21 cellular contexts compared by ENCODE assay signal in genomic region chr20:61332016-61332975, GRCh38.
DNase-seq lines count a peak whose midpoint lies in the region; ATAC-seq, FAIRE-seq and TF ChIP-seq lines count a peak whose summit lies in the region.
"Had no signal": no experiment of that assay in that cellular context is flagged by ENCODE, and none has a peak within 500 bp of the region (broad histone marks: within the 10 kb centered on the region; RNA-seq: fewer than 3 reads in every experiment).

No MANE protein-coding gene starts in this region.

- H3K4ac ChIP-seq in neuronal stem cell (ENCODE audit: low read length), result no peak overlapping the region

- DNase-seq in chondrocyte (ENCODE audit: low spot score) (peak; percentile 58), neuronal stem cell (ENCODE audit: low spot score) (no peak), frontal cortex (ENCODE audit: low spot score in 2 of 2) (no peak), ecto neural progenitor cell (ENCODE audit: low spot score) (no peak)
- DNase-seq in activated CD4-positive, alpha-beta memory T cell treated with anti-CD3 and anti-CD28 coated beads, Interleukin-2, amount 10 ng/mL, durations not matched to agents 7 days and 5 days, result no peak
- DNase-seq in stimulated activated naive CD8-positive, alpha-beta T cell treated with anti-CD3 and anti-CD28 coated beads, Interleukin-15, Interleukin-2, amounts not matched to agents 100 U/mL and 50 U/mL, for 24 hours, result no peak
- DNase-seq: CD8-positive, alpha-beta T cell; MG63; NCI-H1048; NCI-H1436; NCI-H1930; NCI-H226; NCI-H524; PC-3 had no signal

- H2BK120ac ChIP-seq in neuronal stem cell (ENCODE audit: low read depth, low read length), result no peak overlapping the region

- H3K4me2 ChIP-seq in BLaER1 (peak overlapping the region; percentile 95), Loucy (ENCODE audit: low read depth, low read length, poor library complexity, severe bottlenecking) (peak overlapping the region; percentile 51), neuronal stem cell (ENCODE audit: insufficient read depth, low read length, poor library complexity, severe bottlenecking) (no peak overlapping the region)
- H3K4me2 ChIP-seq: KMS-11 had no signal

- no peak for FAIRE-seq in frontal cortex (lab: Jason Lieb, UNC)
- FAIRE-seq: A204.1, GM12878 had no signal

- H3K9me2 ChIP-seq in Loucy (replicated peaks; ENCODE audit: low read depth, low read length), result no peaks in the 10 kb centered on the region

- no peak for ATAC-seq in stimulated activated naive CD8-positive, alpha-beta T cell treated with anti-CD3 and anti-CD28 coated beads, Interleukin-15, Interleukin-2, amounts not matched to agents 100 U/mL and 50 U/mL, for 24 hours
- ATAC-seq: CD8-positive, alpha-beta T cell; GM12878; PC-3 had no signal

- no peak overlapping the region for H4K8ac ChIP-seq in neuronal stem cell (ENCODE audit: low read depth, low read length)

- no peak overlapping the region for H3K23ac ChIP-seq in neuronal stem cell (ENCODE audit: low read depth, low read length, poor library complexity)

- no peaks in the 10 kb centered on the region for H3K9me3 ChIP-seq in BLaER1
- no peaks in the 10 kb centered on the region for H3K9me3 ChIP-seq in Loucy (ENCODE audit: insufficient read depth, low read depth, low read length)
- H3K9me3 ChIP-seq in neuronal stem cell (replicated peaks in 1 of 2; ENCODE audit: control insufficient read depth in 2 of 2, insufficient read depth in 1 of 2, low read depth in 1 of 2, low read length in 2 of 2), result no peaks in the 10 kb centered on the region
- H3K9me3 ChIP-seq: BE2C, MG63, SJSA1 had no signal

- peak overlapping the region; percentile 57 for H2AFZ ChIP-seq in Loucy (ENCODE audit: low read length)
- H2AFZ ChIP-seq in neuronal stem cell (ENCODE audit: low read length), result no peak overlapping the region

- H3K79me1 ChIP-seq in neuronal stem cell (ENCODE audit: low read depth, low read length), result peaks cover 6% of the 10 kb centered on the region

- WGBS in neuronal stem cell (ENCODE audit: extremely low coverage in 2 of 2, insufficient read length in 2 of 2, insufficient replicate concordance in 1 of 2), 2 donors, result no CpG with 5 or more reads among the region's 22 CpGs

- H3K27ac Mint-ChIP-seq in chondrocyte (ENCODE audit: unreplicated experiment), result no peak overlapping the region
- no peak overlapping the region for H3K27ac Mint-ChIP-seq in activated CD4-positive, alpha-beta memory T cell treated with anti-CD3 and anti-CD28 coated beads, Interleukin-2, amount 10 ng/mL, durations not matched to agents 7 days and 5 days
- H3K27ac Mint-ChIP-seq: CD8-positive, alpha-beta T cell had no signal

- no peak overlapping the region for H2BK5ac ChIP-seq in neuronal stem cell (ENCODE audit: low read length)

- H3K9me3 Mint-ChIP-seq in chondrocyte (ENCODE audit: low read depth), result no peaks in the 10 kb centered on the region
- peaks cover 5% of the 10 kb centered on the region for H3K9me3 Mint-ChIP-seq in activated CD4-positive, alpha-beta memory T cell treated with anti-CD3 and anti-CD28 coated beads, Interleukin-2, amount 10 ng/mL, durations not matched to agents 7 days and 5 days
- H3K9me3 Mint-ChIP-seq: CD8-positive, alpha-beta T cell had no signal

- H3K27me3 Mint-ChIP-seq in chondrocyte (ENCODE audit: low read depth), result peaks cover 4% of the 10 kb centered on the region
- no peaks in the 10 kb centered on the region for H3K27me3 Mint-ChIP-seq in activated CD4-positive, alpha-beta memory T cell treated with anti-CD3 and anti-CD28 coated beads, Interleukin-2, amount 10 ng/mL, durations not matched to agents 7 days and 5 days

- no peak overlapping the region for H3K4me3 Mint-ChIP-seq in chondrocyte (ENCODE audit: unreplicated experiment)
- H3K4me3 Mint-ChIP-seq in activated CD4-positive, alpha-beta memory T cell treated with anti-CD3 and anti-CD28 coated beads, Interleukin-2, amount 10 ng/mL, durations not matched to agents 7 days and 5 days, result no peak overlapping the region
- H3K4me3 Mint-ChIP-seq: CD8-positive, alpha-beta T cell had no signal

- H3K9ac ChIP-seq in BLaER1, result peak overlapping the region; percentile 62; the same call in 1 of the 2 replicates
- H3K9ac ChIP-seq in Loucy (ENCODE audit: low read depth, low read length, poor library complexity, severe bottlenecking), result peak overlapping the region; percentile 3
- no peak overlapping the region for H3K9ac ChIP-seq in neuronal stem cell (ENCODE audit: low read depth, low read length, poor library complexity)
- H3K9ac ChIP-seq: KMS-11 had no signal

- H2BK12ac ChIP-seq in neuronal stem cell (ENCODE audit: low read length), result no peak overlapping the region

- no peaks in the 10 kb centered on the region for H3K36me3 ChIP-seq in BLaER1
- H3K36me3 ChIP-seq in Loucy (ENCODE audit: insufficient read depth, low read length), result no peaks in the 10 kb centered on the region
- H3K36me3 ChIP-seq in neuronal stem cell (replicated peaks in 1 of 2; ENCODE audit: control insufficient read depth in 2 of 2, insufficient read depth in 2 of 2, low read length in 2 of 2), result no peaks in the 10 kb centered on the region
- H3K36me3 ChIP-seq: BE2C, MG63, SJSA1 had no signal

- H3K4me1 Mint-ChIP-seq in chondrocyte (ENCODE audit: low read depth), result no peaks in the 10 kb centered on the region
- no peaks in the 10 kb centered on the region for H3K4me1 Mint-ChIP-seq in activated CD4-positive, alpha-beta memory T cell treated with anti-CD3 and anti-CD28 coated beads, Interleukin-2, amount 10 ng/mL, durations not matched to agents 7 days and 5 days

- H2AK5ac ChIP-seq in neuronal stem cell (ENCODE audit: low read depth, low read length), result no peak overlapping the region

- no peak overlapping the region for H2BK15ac ChIP-seq in neuronal stem cell (ENCODE audit: low read length)

- CTCF ChIA-PET in activated CD4-positive, alpha-beta memory T cell treated with anti-CD3 and anti-CD28 coated beads, Interleukin-2, amount 10 ng/mL, durations not matched to agents 7 days and 5 days (lab: Charles Lee), result no interaction called here

- no peaks in the 10 kb centered on the region for H3K79me2 ChIP-seq in Loucy (ENCODE audit: insufficient read depth, low read length)

- H3K36me3 Mint-ChIP-seq in chondrocyte (ENCODE audit: low read depth), result no peaks in the 10 kb centered on the region
- no peaks in the 10 kb centered on the region for H3K36me3 Mint-ChIP-seq in activated CD4-positive, alpha-beta memory T cell treated with anti-CD3 and anti-CD28 coated beads, Interleukin-2, amount 10 ng/mL, durations not matched to agents 7 days and 5 days (ENCODE audit: low read depth)
- H3K36me3 Mint-ChIP-seq: CD8-positive, alpha-beta T cell had no signal

- H3K4me1 ChIP-seq in BLaER1 (peaks cover 33% of the 10 kb centered on the region), Loucy (ENCODE audit: insufficient read depth, low read length, poor library complexity, severe bottlenecking) (peaks cover 13% of the 10 kb centered on the region), neuronal stem cell (ENCODE audit: control insufficient read depth in 2 of 2, insufficient read depth in 1 of 2, low read depth in 1 of 2, low read length in 2 of 2) (peaks cover 4 to 7% of the 10 kb centered on the region in 2 donors)
- H3K4me1 ChIP-seq: BE2C, SJSA1 had no signal

- no peak overlapping the region for H4K91ac ChIP-seq in neuronal stem cell (ENCODE audit: low read depth, low read length, poor library complexity)

- peaks cover 7% of the 10 kb centered on the region; the same call in 1 of the 2 replicates for H4K20me1 ChIP-seq in BLaER1
- H4K20me1 ChIP-seq in Loucy (ENCODE audit: insufficient read depth, low read length, poor library complexity, severe bottlenecking), result no peaks in the 10 kb centered on the region

- H3F3A ChIP-seq in Loucy (ENCODE audit: low read depth), result no peaks in the 10 kb centered on the region

- H3K27me3 ChIP-seq in BLaER1 (no peaks in the 10 kb centered on the region), Loucy (ENCODE audit: insufficient read depth, low read length, poor library complexity, severe bottlenecking) (no peaks in the 10 kb centered on the region), neuronal stem cell (ENCODE audit: control insufficient read depth in 3 of 3, insufficient read depth in 3 of 3, low read depth in 1 of 3, low read length in 3 of 3) (no peaks in the 10 kb centered on the region)
- H3K27me3 ChIP-seq: BE2C had no signal

- peak overlapping the region; percentile 55 for H3K18ac ChIP-seq in neuronal stem cell (ENCODE audit: low read length)

- peak overlapping the region; percentile 49 for H3K4me3 ChIP-seq in BLaER1
- no peak overlapping the region for H3K4me3 ChIP-seq in Loucy (ENCODE audit: low read length, poor library complexity, severe bottlenecking)
- no peak overlapping the region for H3K4me3 ChIP-seq in neuronal stem cell (ENCODE audit: low read length in 2 of 2)
- H3K4me3 ChIP-seq: GM12878, MG63, SJSA1 had no signal

- H3K27ac ChIP-seq in BLaER1, result peak overlapping the region; percentile 77
- H3K27ac ChIP-seq in neuronal stem cell (replicated peaks; ENCODE audit: low read length), result no peak overlapping the region
- H3K27ac ChIP-seq: KMS-11, SJSA1 had no signal

- POLR2A ChIA-PET in activated CD4-positive, alpha-beta memory T cell treated with anti-CD3 and anti-CD28 coated beads, Interleukin-2, amount 10 ng/mL, durations not matched to agents 7 days and 5 days (lab: Charles Lee), result no interaction called here

- no peak overlapping the region for H3K14ac ChIP-seq in neuronal stem cell (ENCODE audit: low read length)

- TF ChIP-seq CTCF in Loucy (conservative IDR thresholded peaks at IDR 0.05; ENCODE audit: low read length) (no peak), chondrocyte (IDR thresholded peaks at IDR 0.05) (no peak)
